ENCODE assay signal across 19 cellular contexts in genomic region chr14:24609667-24610344, GRCh38. TPM values are rescaled to one million over a fixed set of nuclear protein-coding genes. Genes with fewer than 3 reads are reported as not detected.
DNase-seq lines count a peak whose midpoint lies in the region; ATAC-seq and TF ChIP-seq lines count a peak whose summit lies in the region.
"Had no signal": no experiment of that assay in that cellular context is flagged by ENCODE, and none has a peak within 500 bp of the region (broad histone marks: within the 10 kb centered on the region; RNA-seq: fewer than 3 reads in every experiment).

A gene with protein sequence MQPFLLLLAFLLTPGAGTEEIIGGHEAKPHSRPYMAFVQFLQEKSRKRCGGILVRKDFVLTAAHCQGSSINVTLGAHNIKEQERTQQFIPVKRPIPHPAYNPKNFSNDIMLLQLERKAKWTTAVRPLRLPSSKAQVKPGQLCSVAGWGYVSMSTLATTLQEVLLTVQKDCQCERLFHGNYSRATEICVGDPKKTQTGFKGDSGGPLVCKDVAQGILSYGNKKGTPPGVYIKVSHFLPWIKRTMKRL (minus strand): TSS chr14:24609685. CDS start chr14:24609613, 72 bp downstream.

- peak; percentile 37 for DNase-seq in stimulated activated CD4-positive, alpha-beta T cell treated with anti-CD3 and anti-CD28 coated beads, Interleukin-15, amount 100 ng/mL, for 24 hours
- no peak for DNase-seq in stimulated activated CD4-positive, alpha-beta T cell treated with anti-CD3 and anti-CD28 coated beads, Interleukin-2, amount 100 ng/mL, for 48 hours
- DNase-seq in ovary (no peak), NCI-H2107 (lab: John Stamatoyannopoulos, UW) (no peak)
- DNase-seq in CD4-positive, alpha-beta T cell, result no peak
- DNase-seq: activated gamma-delta T cell, AML-193, NCI-H187, NCI-H526 treated with DMSO at 0.1 percent for 48 hours, Peyer's patch, WERI-Rb-1 had no signal

- intact Hi-C loops in ovary (cut with DNase I), result no loop called here
- intact Hi-C loops in CD4-positive, alpha-beta T cell (cut with DNase I, micrococcal nuclease), result no loop called here

- peaks cover 41% of the 10 kb centered on the region for H3K4me1 Mint-ChIP-seq in activated naive CD8-positive, alpha-beta T cell (ENCODE audit: low read depth)
- H3K4me1 Mint-ChIP-seq in CD4-positive, alpha-beta T cell (ENCODE audit: low read depth), result peaks cover 4% of the 10 kb centered on the region

- H3K27ac ChIP-seq in ovary, result no peak within 1 kb of the TSS
- H3K27ac ChIP-seq in CD4-positive, alpha-beta T cell (ENCODE audit: low read depth, low read length), result no peak within 1 kb of the TSS
- H3K27ac ChIP-seq: cardiac muscle cell, WERI-Rb-1 had no signal

- H3K27me3 Mint-ChIP-seq in activated naive CD8-positive, alpha-beta T cell, result no peaks in the 10 kb centered on the region
- peaks cover under 1% of the 10 kb centered on the region for H3K27me3 Mint-ChIP-seq in CD4-positive, alpha-beta T cell
- H3K27me3 Mint-ChIP-seq: progenitor cell of endocrine pancreas, type B pancreatic cell had no signal

- no peak for TF ChIP-seq POLR2A in ovary (IDR thresholded peaks at IDR 0.05)

- H3K4me3 Mint-ChIP-seq in activated naive CD8-positive, alpha-beta T cell, result peak within 1 kb of the TSS; percentile 31
- H3K4me3 Mint-ChIP-seq in CD4-positive, alpha-beta T cell, result no peak within 1 kb of the TSS
- H3K4me3 Mint-ChIP-seq: type B pancreatic cell had no signal

- no peak for TF ChIP-seq CTCF in ovary (IDR thresholded peaks at IDR 0.05)
- no peak for TF ChIP-seq CTCF in CD4-positive, alpha-beta T cell (IDR thresholded peaks at IDR 0.05)

- H3K36me3 ChIP-seq in ovary, result no peaks in the 10 kb centered on the region
- H3K36me3 ChIP-seq: cardiac muscle cell, Peyer's patch, WERI-Rb-1 had no signal

- CTCF ChIA-PET in CD4-positive, alpha-beta T cell (lab: Charles Lee), result no interaction called here

- TF ChIP-seq EP300 in ovary (IDR thresholded peaks at IDR 0.05), result no peak

- ATAC-seq in HG02852 (IDR thresholded peaks at IDR 0.05; ENCODE audit: unreplicated experiment) (peak; percentile 36), GM21423 (IDR thresholded peaks at IDR 0.05; ENCODE audit: unreplicated experiment) (no peak)
- no peak for ATAC-seq in CD4-positive, alpha-beta T cell (ENCODE audit: poor library complexity)

- H3K4me1 ChIP-seq in ovary (ENCODE audit: insufficient read depth), result no peaks in the 10 kb centered on the region
- H3K4me1 ChIP-seq: Peyer's patch had no signal

- no peak within 1 kb of the TSS for H3K4me3 ChIP-seq in ovary
- H3K4me3 ChIP-seq: cardiac muscle cell, Peyer's patch had no signal

- no peaks in the 10 kb centered on the region for H3K36me3 Mint-ChIP-seq in activated naive CD8-positive, alpha-beta T cell
- H3K36me3 Mint-ChIP-seq in CD4-positive, alpha-beta T cell (ENCODE audit: low read depth), result no peaks in the 10 kb centered on the region
- H3K36me3 Mint-ChIP-seq: type B pancreatic cell had no signal

- no peaks in the 10 kb centered on the region for H3K9me3 Mint-ChIP-seq in activated naive CD8-positive, alpha-beta T cell (ENCODE audit: low read depth)
- H3K9me3 Mint-ChIP-seq in CD4-positive, alpha-beta T cell, result no peaks in the 10 kb centered on the region
- H3K9me3 Mint-ChIP-seq: type B pancreatic cell had no signal

- POLR2A ChIA-PET in CD4-positive, alpha-beta T cell (lab: Charles Lee), result no interaction called here

- 76 to 89% (median 82%) methylated on average over 2 of the region's 2 CpGs for whole genome bisulfite sequencing in ovary, 3 donors

- peak within 1 kb of the TSS; percentile 18 for H3K27ac Mint-ChIP-seq in activated naive CD8-positive, alpha-beta T cell
- no peak within 1 kb of the TSS for H3K27ac Mint-ChIP-seq in CD4-positive, alpha-beta T cell
- H3K27ac Mint-ChIP-seq: progenitor cell of endocrine pancreas, type B pancreatic cell had no signal

- no peaks in the 10 kb centered on the region for H3K27me3 ChIP-seq in ovary
- no peaks in the 10 kb centered on the region for H3K27me3 ChIP-seq in CD4-positive, alpha-beta T cell (ENCODE audit: control insufficient read depth, insufficient read depth, low read length)
- H3K27me3 ChIP-seq: cardiac muscle cell, Peyer's patch had no signal

- H3K9me3 ChIP-seq in ovary, result no peaks in the 10 kb centered on the region
- no peaks in the 10 kb centered on the region for H3K9me3 ChIP-seq in CD4-positive, alpha-beta T cell (ENCODE audit: control insufficient read depth, low read length)
- H3K9me3 ChIP-seq: Peyer's patch had no signal

RNA-seq across cellular contexts. Expression of the gene that starts here (rescaled TPM):
- under 1 TPM in 4 of 7 donors, not detected in 3; 0.47 to 0.80 (median 0.51) TPM for total RNA-seq in ovary
- polyA plus RNA-seq in ovary, result 1 to 10 TPM in 1 of 2 donors, under 1 TPM in 1; 0.25 to 6.6 TPM
- total RNA-seq in CD4-positive, alpha-beta T cell, result 1 to 10 TPM in 1 of 2 experiments, under 1 TPM in 1; 0.56 to 1.2 TPM
- total RNA-seq: cardiac muscle cell, H4, progenitor cell of endocrine pancreas had no signal
- polyA plus RNA-seq: cardiac muscle cell, keratinocyte had no signal
